In the genomic region with DNA sequence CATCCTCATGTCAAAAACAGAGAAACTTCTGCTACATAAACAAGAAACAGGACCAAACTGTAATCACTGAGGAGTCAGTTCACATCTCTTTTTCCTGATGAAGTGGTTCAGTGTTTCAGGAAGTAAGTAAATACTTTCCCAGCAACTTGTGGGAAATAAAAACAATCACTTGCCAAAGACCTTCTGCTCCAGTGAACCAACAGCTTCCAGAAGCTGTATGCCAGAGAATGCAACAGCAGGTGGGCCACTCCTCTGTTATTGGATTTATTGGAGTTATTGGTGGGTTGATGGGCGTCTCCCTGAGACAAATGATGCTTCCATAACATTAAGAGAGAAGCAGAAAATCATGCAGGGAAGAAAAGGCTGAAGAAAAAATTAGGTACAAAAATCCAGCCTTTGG, we compare ENCODE assay signal across 1 cellular context.
A peak's percentile ranks its signal among the peaks of the same experiment; 100 is the strongest.
TF ChIP-seq lines count a peak whose summit lies in the region.

No MANE protein-coding gene starts in this region.

TF ChIP-seq in HEK293, 187 proteins besides CTCF, POLR2A, EP300 and RAD21 (continued from another document):
- TF ChIP-seq ZNF830 (tag by site-specific recombination; IDR thresholded peaks at IDR 0.05; ENCODE audit: low read depth) (no peak), SP3 (tag by site-specific recombination; IDR thresholded peaks at IDR 0.05) (no peak), ZNF174 (tag by site-specific recombination; IDR thresholded peaks at IDR 0.05) (no peak), SCRT2 (tag by site-specific recombination; IDR thresholded peaks at IDR 0.05) (peak; percentile 28; the same call in 1 of the 2 replicates), OVOL3 (tag by site-specific recombination; IDR thresholded peaks at IDR 0.05) (no peak), ZNF350 (tag by site-specific recombination; IDR thresholded peaks at IDR 0.05) (no peak), SCRT1 (tag by site-specific recombination; IDR thresholded peaks at IDR 0.05; ENCODE audit: borderline replicate concordance) (peak; percentile 62; the same call in 1 of the 2 replicates), ZNF10 (tag by site-specific recombination; IDR thresholded peaks at IDR 0.05) (no peak), ZBTB7A (tag by site-specific recombination; IDR thresholded peaks at IDR 0.05; ENCODE audit: low read depth) (no peak), GLI2 (tag by site-specific recombination; IDR thresholded peaks at IDR 0.05; ENCODE audit: borderline replicate concordance, low read depth) (no peak), ZNF221 (tag by site-specific recombination; IDR thresholded peaks at IDR 0.05; ENCODE audit: borderline replicate concordance) (no peak), ZNF24 (tag by site-specific recombination; IDR thresholded peaks at IDR 0.05) (no peak)
- TF ChIP-seq, protein P1, sequence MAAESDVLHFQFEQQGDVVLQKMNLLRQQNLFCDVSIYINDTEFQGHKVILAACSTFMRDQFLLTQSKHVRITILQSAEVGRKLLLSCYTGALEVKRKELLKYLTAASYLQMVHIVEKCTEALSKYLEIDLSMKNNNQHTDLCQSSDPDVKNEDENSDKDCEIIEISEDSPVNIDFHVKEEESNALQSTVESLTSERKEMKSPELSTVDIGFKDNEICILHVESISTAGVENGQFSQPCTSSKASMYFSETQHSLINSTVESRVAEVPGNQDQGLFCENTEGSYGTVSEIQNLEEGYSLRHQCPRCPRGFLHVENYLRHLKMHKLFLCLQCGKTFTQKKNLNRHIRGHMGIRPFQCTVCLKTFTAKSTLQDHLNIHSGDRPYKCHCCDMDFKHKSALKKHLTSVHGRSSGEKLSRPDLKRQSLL (tag by site-specific recombination; IDR thresholded peaks at IDR 0.05): no peak
- TF ChIP-seq, protein P2, sequence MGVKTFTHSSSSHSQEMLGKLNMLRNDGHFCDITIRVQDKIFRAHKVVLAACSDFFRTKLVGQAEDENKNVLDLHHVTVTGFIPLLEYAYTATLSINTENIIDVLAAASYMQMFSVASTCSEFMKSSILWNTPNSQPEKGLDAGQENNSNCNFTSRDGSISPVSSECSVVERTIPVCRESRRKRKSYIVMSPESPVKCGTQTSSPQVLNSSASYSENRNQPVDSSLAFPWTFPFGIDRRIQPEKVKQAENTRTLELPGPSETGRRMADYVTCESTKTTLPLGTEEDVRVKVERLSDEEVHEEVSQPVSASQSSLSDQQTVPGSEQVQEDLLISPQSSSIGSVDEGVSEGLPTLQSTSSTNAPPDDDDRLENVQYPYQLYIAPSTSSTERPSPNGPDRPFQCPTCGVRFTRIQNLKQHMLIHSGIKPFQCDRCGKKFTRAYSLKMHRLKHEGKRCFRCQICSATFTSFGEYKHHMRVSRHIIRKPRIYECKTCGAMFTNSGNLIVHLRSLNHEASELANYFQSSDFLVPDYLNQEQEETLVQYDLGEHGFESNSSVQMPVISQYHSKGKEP (tag by site-specific recombination; IDR thresholded peaks at IDR 0.05): no peak
